In genomic region chr15:22874256-22874655, GRCh38 we compare ENCODE assay signal across 21 cellular contexts.
"Had no signal": no experiment of that assay in that cellular context is flagged by ENCODE, and none has a peak within 500 bp of the region (broad histone marks: within the 10 kb centered on the region; RNA-seq: fewer than 3 reads in every experiment).

No MANE protein-coding gene starts in this region.

- H3K27me3 ChIP-seq: MG63, SJSA1 had no signal

- H3K9me3 ChIP-seq: MG63, SJSA1 had no signal

- H3K4me3 ChIP-seq: MG63, SJSA1, SK-N-MC had no signal

- DNase-seq: Karpas-422, KG1, MG63, NCI-H1092, NCI-H1105 treated with DMSO at 0.1 percent for 48 hours, NCI-H1417 treated with DMSO at 0.1 percent for 48 hours, NCI-H1694 treated with DMSO at 0.1 percent for 48 hours, NCI-H1930, NCI-H2081, NCI-H2107, NCI-H2227 treated with DMSO at 0.1 percent for 48 hours, NCI-H510A, NCI-H524 treated with DMSO at 0.1 percent for 48 hours, NCI-H69, NCI-H774, Right ventricle myocardium superior, RPMI8226, SIG-M5 had no signal

- FAIRE-seq: RCC 7860 had no signal

- H3K27ac ChIP-seq: SK-N-MC had no signal
